Comparison of ENCODE assay signal across 8 cellular contexts in genomic region chr19:47296036-47296435, GRCh38. TPM values are rescaled to one million over a fixed set of nuclear protein-coding genes. Genes with fewer than 3 reads are reported as not detected.
A peak's percentile ranks its signal among the peaks of the same experiment; 100 is the strongest.
DNase-seq lines count a peak whose midpoint lies in the region; ATAC-seq and TF ChIP-seq lines count a peak whose summit lies in the region.

No MANE protein-coding gene starts in this region.

- H3K36me3 Mint-ChIP-seq in endothelial cell (ENCODE audit: low read depth, unreplicated experiment), result no peaks in the 10 kb centered on the region

- H3K4me1 Mint-ChIP-seq in endothelial cell (ENCODE audit: unreplicated experiment), result no peaks in the 10 kb centered on the region

- no peak overlapping the region for H3K27ac Mint-ChIP-seq in endothelial cell (ENCODE audit: unreplicated experiment)

- no peaks in the 10 kb centered on the region for H3K27me3 Mint-ChIP-seq in endothelial cell (ENCODE audit: unreplicated experiment)

- TF ChIP-seq CTCF in endothelial cell (IDR thresholded peaks at IDR 0.05; ENCODE audit: unreplicated experiment), result peak; percentile 83

- DNase-seq in Caki2 (ENCODE audit: low read depth) (peak; percentile 59), HuH-7.5 (ENCODE audit: low spot score) (peak; percentile 67), NOMO-1 treated with DMSO at 0.1 percent for 48 hours (lab: John Stamatoyannopoulos, UW; ENCODE audit: unreplicated experiment) (peak; percentile 56), endothelial cell (ENCODE audit: low spot score) (peak; percentile 85), middle frontal gyrus (ENCODE audit: extremely low spot score, low spot score) (peak; percentile 69)
- DNase-seq in activated CD8-positive, alpha-beta memory T cell treated with anti-CD3 and anti-CD28 coated beads for 48 hours (ENCODE audit: low read depth in 2 of 3, low spot score in 2 of 3), result peak; percentile 29 to 83 (median 37)
- peak; percentile 85 for DNase-seq in stimulated activated CD8-positive, alpha-beta memory T cell treated with anti-CD3 and anti-CD28 coated beads, Interleukin-4, amount 100 ng/mL, for 48 hours

- H3K4me3 Mint-ChIP-seq in endothelial cell (ENCODE audit: unreplicated experiment), result no peak overlapping the region

- H3K9me3 Mint-ChIP-seq in endothelial cell (ENCODE audit: unreplicated experiment), result no peaks in the 10 kb centered on the region

- ATAC-seq in HG02973 (IDR thresholded peaks at IDR 0.05; ENCODE audit: unreplicated experiment), result no peak

- in situ Hi-C loops in Caki2 (cut with HindIII; ENCODE audit: low pct_unique_long_range_greater_than_20kb, low sequenced_read_pairs), result no loop called here

RNA-seq across cellular contexts. Expression of gene C5AR1, which starts 13.6 kb away (rescaled TPM):
- 1.5 and 3.1 TPM in 2 replicates for total RNA-seq in Caki2 (2014; rRNA removed; shearing (Covaris generic); ENCODE audit: low replicate concordance)
- total RNA-seq in endothelial cell (ENCODE audit: unreplicated experiment), result 0.56 TPM

RNA-seq across cellular contexts. Expression of gene INAFM1, which starts 21.4 kb away (rescaled TPM):
- total RNA-seq in Caki2 (2014; rRNA removed; shearing (Covaris generic); ENCODE audit: low replicate concordance), result 2.4 and 5.0 TPM in 2 replicates
- 4.8 TPM for total RNA-seq in endothelial cell (ENCODE audit: unreplicated experiment)

RNA-seq across cellular contexts. Expression of gene C5AR2, which starts 35.9 kb away (rescaled TPM):
- total RNA-seq in Caki2 (2014; rRNA removed; shearing (Covaris generic); ENCODE audit: low replicate concordance), result not detected in 2 replicates
- total RNA-seq in endothelial cell (ENCODE audit: unreplicated experiment), result 0.59 TPM

RNA-seq across cellular contexts. Expression of gene CCDC9, which starts 39.7 kb away (rescaled TPM):
- total RNA-seq in Caki2 (2014; rRNA removed; shearing (Covaris generic); ENCODE audit: low replicate concordance), result 26.4 and 28.8 TPM in 2 replicates
- 28.0 TPM for total RNA-seq in endothelial cell (ENCODE audit: unreplicated experiment)

RNA-seq across cellular contexts. Expression of gene DHX34, which starts 53.1 kb away (rescaled TPM):
- total RNA-seq in Caki2 (2014; rRNA removed; shearing (Covaris generic); ENCODE audit: low replicate concordance), result 12.5 and 23.4 TPM in 2 replicates
- 19.4 TPM for total RNA-seq in endothelial cell (ENCODE audit: unreplicated experiment)
